ENCODE assay signal across 14 cellular contexts in the genomic region with DNA sequence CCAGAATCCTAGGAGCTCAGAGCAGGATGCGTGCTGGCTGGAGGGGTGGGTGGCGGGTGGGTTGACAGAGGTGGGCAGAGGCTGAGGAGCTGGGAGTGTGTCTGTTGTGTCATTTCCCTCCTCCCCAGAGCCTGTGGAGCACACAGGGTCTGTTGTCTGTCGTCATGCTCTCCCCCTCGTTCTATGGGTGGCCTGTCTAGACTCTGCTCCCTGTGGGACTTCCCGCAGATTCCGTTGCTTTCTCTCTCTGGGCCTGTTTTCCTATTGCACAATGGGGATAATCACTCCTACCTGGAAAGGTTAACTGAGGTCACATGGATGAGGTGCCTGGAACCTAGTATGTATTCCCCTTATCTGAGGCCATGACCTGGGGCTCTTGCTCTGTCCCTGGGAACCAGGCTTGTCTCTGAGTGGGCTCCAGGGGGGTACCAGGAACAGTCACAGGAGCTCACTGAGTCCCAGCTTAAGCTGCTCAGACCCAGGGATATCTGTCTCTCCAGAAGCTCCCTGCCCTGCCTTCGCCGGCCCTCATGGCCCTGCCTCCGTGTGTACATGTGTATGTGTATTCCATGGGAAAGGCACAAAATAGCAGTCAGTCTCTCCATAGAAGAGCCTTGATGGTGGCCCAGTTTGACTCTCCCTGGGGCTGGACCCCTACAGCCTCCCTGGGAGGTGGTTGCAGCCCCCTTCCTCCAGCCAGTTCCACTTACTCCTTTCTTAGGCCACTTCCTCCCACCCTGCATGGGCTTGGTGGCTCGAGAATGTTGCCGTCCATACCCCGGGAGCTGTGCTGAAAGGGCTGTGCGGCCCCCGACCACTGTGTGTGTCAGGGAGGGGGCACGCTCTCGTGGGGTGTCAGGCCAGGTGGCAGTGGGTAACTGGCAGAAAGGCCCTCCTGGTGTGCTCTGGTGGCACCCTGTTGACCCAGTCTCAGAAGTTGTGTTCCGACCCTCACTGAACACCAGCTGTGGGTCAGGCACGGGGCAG. TPM values are rescaled to one million over a fixed set of nuclear protein-coding genes. Genes with fewer than 3 reads are reported as not detected.
DNase-seq lines count a peak whose midpoint lies in the region; ATAC-seq and TF ChIP-seq lines count a peak whose summit lies in the region.
"Had no signal": no experiment of that assay in that cellular context is flagged by ENCODE, and none has a peak within 500 bp of the region (broad histone marks: within the 10 kb centered on the region; RNA-seq: fewer than 3 reads in every experiment).

No MANE protein-coding gene starts in this region.

- H3K9me3 ChIP-seq in colonic mucosa, result no peaks in the 10 kb centered on the region
- H3K9me3 ChIP-seq in stomach, result no peaks in the 10 kb centered on the region
- H3K9me3 ChIP-seq: BLaER1 treated with 17β-estradiol and CSF1 and Interleukin-3, amounts not matched to agents 10 nM and 100 nM had no signal

- H3K9ac ChIP-seq in colonic mucosa (ENCODE audit: low read depth in 2 of 2, low read length in 2 of 2), result peak overlapping the region; percentile 52 to 86

- no peak for TF ChIP-seq EP300 in stomach (IDR thresholded peaks at IDR 0.05)

- H3K36me3 ChIP-seq in colonic mucosa (no peaks in the 10 kb centered on the region), stomach (peaks cover 0 to 3% (median 2%) of the 10 kb centered on the region in 4 donors)

- TF ChIP-seq CTCF in colonic mucosa (IDR thresholded peaks at IDR 0.05) (no peak), stomach (IDR thresholded peaks at IDR 0.05) (no peak)

- intact Hi-C loops in colonic mucosa (cut with DNase I), result no loop called here
- intact Hi-C loops in stomach (cut with DNase I; ENCODE audit: low total_unique reads), result no loop called here
- intact Hi-C loops in head of caudate nucleus (cut with DNase I), result no loop called here

- no peaks in the 10 kb centered on the region for H3K27me3 ChIP-seq in colonic mucosa
- H3K27me3 ChIP-seq in stomach, result no peaks in the 10 kb centered on the region
- H3K27me3 ChIP-seq: BLaER1 treated with 17β-estradiol and CSF1 and Interleukin-3, amounts not matched to agents 10 nM and 100 nM had no signal

- TF ChIP-seq POLR2A in stomach (IDR thresholded peaks at IDR 0.05), result no peak

- DNase-seq in HT-29 (ENCODE audit: low spot score) (peak; percentile 44), colonic mucosa (peak; percentile 65), left kidney (ENCODE audit: low read depth, low spot score) (peak; percentile 40), stomach (no peak), superior temporal gyrus (ENCODE audit: extremely low spot score) (no peak), head of caudate nucleus (no peak), GM19238 (ENCODE audit: insufficient read length, low spot score) (no peak)
- DNase-seq: effector CD8-positive, alpha-beta T cell; GDM1; NCI-H1694 treated with DMSO at 0.1 percent for 48 hours; stimulated activated CD4-positive, alpha-beta T cell treated with anti-CD3 and anti-CD28 coated beads, Interleukin-4, amount 100 ng/mL, for 24 hours; T-helper 17 cell had no signal

- peaks cover 21% of the 10 kb centered on the region for H3K4me1 ChIP-seq in colonic mucosa
- H3K4me1 ChIP-seq in stomach, result peaks cover 92 to 100% (median 97%) of the 10 kb centered on the region in 4 donors

- no peak for ATAC-seq in HG02642 (IDR thresholded peaks at IDR 0.05; ENCODE audit: poor library complexity, unreplicated experiment)
- ATAC-seq: T-helper 17 cell had no signal

- WGBS in stomach, 5 donors, result 62 to 77% (median 64%) methylated on average over 11 to 18 of the region's 18 CpGs

- H3K4me3 ChIP-seq in colonic mucosa (no peak overlapping the region), stomach (no peak overlapping the region)
- H3K4me3 ChIP-seq: BLaER1 treated with 17β-estradiol and CSF1 and Interleukin-3, amounts not matched to agents 10 nM and 100 nM had no signal

- H3K27ac ChIP-seq in colonic mucosa (peak overlapping the region; percentile 82), stomach (peak overlapping the region; percentile 83 to 92 (median 88))
- H3K27ac ChIP-seq: BLaER1 treated with 17β-estradiol and CSF1 and Interleukin-3, amounts not matched to agents 10 nM and 100 nM had no signal

RNA-seq across cellular contexts. Expression of gene PTPRF, which starts 17.9 kb away (rescaled TPM):
- 101 and 122 TPM in 2 replicates for total RNA-seq in HT-29 (2014; rRNA removed; shearing (Covaris generic))
- total RNA-seq in colonic mucosa, result 100 to 1,000 TPM; 351 to 449 TPM
- 100 to 1,000 TPM in 4 of 5 donors, 10 to 100 TPM in 1; 63.0 to 282 (median 114) TPM for total RNA-seq in stomach
- polyA plus RNA-seq in stomach, result 10 to 100 TPM; 11.3 to 53.3 (median 30.4) TPM

Comparison
In these comparisons a context has a peak if more than half of its experiments do, and no peak if none do; other contexts are left out.
1. DNase-seq: peak in HT-29 (single experiment), colonic mucosa (single experiment) and left kidney (single experiment); none in stomach (single experiment), superior temporal gyrus (single experiment), head of caudate nucleus (0 of 42) and GM19238 (single experiment).